Comparison of ENCODE assay signal across 8 cellular contexts in the genomic region with DNA sequence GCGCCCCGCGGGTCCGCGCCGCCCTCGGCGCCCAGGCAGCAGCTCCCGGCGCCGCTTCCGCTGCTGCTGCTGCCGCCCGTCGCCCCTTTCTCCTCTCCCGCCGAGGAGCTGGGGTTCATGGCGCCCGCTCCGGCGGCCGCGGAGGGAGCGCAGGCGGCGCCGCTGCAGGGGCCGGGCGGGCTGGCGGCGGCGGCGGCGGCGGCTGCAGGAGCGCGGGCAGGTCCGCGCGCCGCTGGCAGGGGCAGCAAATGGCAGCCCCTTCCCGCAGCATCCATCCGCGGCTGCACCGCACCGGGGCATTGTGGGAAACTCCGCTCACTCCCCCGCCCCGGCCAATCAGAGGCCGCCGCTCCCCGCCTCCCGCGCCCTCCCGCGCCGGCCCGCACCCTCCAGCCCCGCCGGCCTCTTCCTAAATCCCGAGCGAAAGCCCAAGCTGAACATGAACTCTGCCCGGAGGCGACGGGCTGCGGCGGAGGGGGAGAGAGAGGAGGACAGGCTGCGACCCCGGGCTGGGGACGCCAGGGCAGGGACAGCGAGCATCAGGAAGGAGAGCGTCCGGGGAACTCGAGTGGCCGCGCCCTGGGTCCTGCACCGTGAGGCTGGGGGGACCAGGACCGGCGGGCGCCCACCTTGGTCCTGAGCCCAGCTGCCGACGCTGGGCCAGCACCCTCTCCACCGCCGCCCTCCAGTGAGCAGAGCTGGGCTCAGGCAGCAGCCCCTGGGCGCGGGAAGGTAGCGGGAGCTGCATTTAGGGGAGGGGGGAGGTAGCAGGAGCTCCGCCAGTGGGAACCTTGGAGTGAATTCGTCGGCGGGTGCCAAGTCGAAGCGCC. TPM values are rescaled to one million over a fixed set of nuclear protein-coding genes. Genes with fewer than 3 reads are reported as not detected.
DNase-seq lines count a peak whose midpoint lies in the region; ATAC-seq and TF ChIP-seq lines count a peak whose summit lies in the region.

DGKI (minus strand) TSS at position 387 of the 830 bp plus-strand sequence.

- H3K9me3 ChIP-seq in NT2/D1 (ENCODE audit: insufficient read depth, low read length) (peaks cover 5% of the 10 kb centered on the region; the same call in 1 of the 2 replicates), ectodermal cell (ENCODE audit: control insufficient read depth, low read length) (no peaks in the 10 kb centered on the region), tibial nerve (no peaks in the 10 kb centered on the region)

- H3K27me3 ChIP-seq in NT2/D1 (ENCODE audit: insufficient read depth, insufficient read length): peaks cover 57% of the 10 kb centered on the region
- peaks cover 59% of the 10 kb centered on the region for H3K27me3 ChIP-seq in ectodermal cell (ENCODE audit: control insufficient read depth, insufficient read depth, low read length, poor library complexity, severe bottlenecking)
- H3K27me3 ChIP-seq in mesendoderm (ENCODE audit: insufficient read depth, low read length, poor library complexity): peaks cover 11% of the 10 kb centered on the region
- peaks cover 0 to 41% of the 10 kb centered on the region in 2 donors for H3K27me3 ChIP-seq in tibial nerve

- H3K18ac ChIP-seq in mesendoderm (ENCODE audit: low read length): no peak within 1 kb of the TSS

- no peaks in the 10 kb centered on the region for H3K36me3 ChIP-seq in NT2/D1 (ENCODE audit: insufficient read depth, insufficient read length, low read length)
- no peaks in the 10 kb centered on the region for H3K36me3 ChIP-seq in ectodermal cell (ENCODE audit: control insufficient read depth, insufficient read depth, low read length)
- H3K36me3 ChIP-seq in mesendoderm (ENCODE audit: control insufficient read depth, insufficient read depth, low read length): no peaks in the 10 kb centered on the region
- H3K36me3 ChIP-seq in tibial nerve: peaks cover 0 to 5% (median 0%) of the 10 kb centered on the region in 3 donors

- no peak for TF ChIP-seq POLR2A in tibial nerve (IDR thresholded peaks at IDR 0.05)

- H3K27ac ChIP-seq in ectodermal cell (ENCODE audit: insufficient read depth, low read depth, low read length, poor library complexity, severe bottlenecking) (no peak within 1 kb of the TSS), mesendoderm (ENCODE audit: low read depth, low read length) (no peak within 1 kb of the TSS), tibial nerve (no peak within 1 kb of the TSS)

- no peak within 1 kb of the TSS for H3K23ac ChIP-seq in mesendoderm (ENCODE audit: low read length)

- H3K79me2 ChIP-seq in mesendoderm (ENCODE audit: control insufficient read depth, insufficient read depth, low read length): no peaks in the 10 kb centered on the region

- no peak within 1 kb of the TSS for H2BK120ac ChIP-seq in mesendoderm (ENCODE audit: low read depth, low read length)

- H3K4me2 ChIP-seq in mesendoderm (ENCODE audit: low read length): peak within 1 kb of the TSS; percentile 61

- TF ChIP-seq EP300 in tibial nerve (IDR thresholded peaks at IDR 0.05): no peak

- H3K4ac ChIP-seq in mesendoderm (ENCODE audit: low read depth, low read length): no peak within 1 kb of the TSS

- no peak within 1 kb of the TSS for H2AK5ac ChIP-seq in mesendoderm (ENCODE audit: low read length)

- H3K4me1 ChIP-seq in NT2/D1 (ENCODE audit: insufficient read depth, insufficient read length) (no peaks in the 10 kb centered on the region), ectodermal cell (ENCODE audit: control insufficient read depth, insufficient read depth, low read length) (peaks cover 3% of the 10 kb centered on the region), mesendoderm (ENCODE audit: control insufficient read depth, low read depth, low read length) (no peaks in the 10 kb centered on the region), tibial nerve (peaks cover 0 to 16% (median 11%) of the 10 kb centered on the region in 4 donors)

- no peak within 1 kb of the TSS for H4K8ac ChIP-seq in mesendoderm (ENCODE audit: low read depth, low read length)

- H2BK15ac ChIP-seq in mesendoderm (replicated peaks; ENCODE audit: low read depth): no peak within 1 kb of the TSS

- H3K4me3 ChIP-seq in NT2/D1 (ENCODE audit: insufficient read length, low read depth): peak within 1 kb of the TSS; percentile 39
- peak within 1 kb of the TSS; percentile 31 for H3K4me3 ChIP-seq in ectodermal cell (ENCODE audit: insufficient read depth, low read depth, low read length)
- no peak within 1 kb of the TSS for H3K4me3 ChIP-seq in mesendoderm (ENCODE audit: low read length)
- H3K4me3 ChIP-seq in tibial nerve: peak within 1 kb of the TSS; percentile 5 to 43 (median 27)

- no peak within 1 kb of the TSS for H4K5ac ChIP-seq in mesendoderm (ENCODE audit: low read length)

- DNase-seq in D341Med (ENCODE audit: low spot score): peak; percentile 76
- no peak for DNase-seq in NT2/D1 (ENCODE audit: low read depth, low spot score)
- DNase-seq in mesendoderm: peak; percentile 64
- no peak for DNase-seq in tibial nerve (ENCODE audit: low spot score in 2 of 2)

- H3K9ac ChIP-seq in NT2/D1 (ENCODE audit: insufficient read length, low read depth) (peak within 1 kb of the TSS; percentile 58), mesendoderm (ENCODE audit: low read length) (peak within 1 kb of the TSS; percentile 46)

- no peak for TF ChIP-seq CTCF in tibial nerve (IDR thresholded peaks at IDR 0.05)

- ATAC-seq in GM21423 (IDR thresholded peaks at IDR 0.05; ENCODE audit: unreplicated experiment) (peak; percentile 49), GM19467 (IDR thresholded peaks at IDR 0.05; ENCODE audit: unreplicated experiment) (no peak), HG03039 (IDR thresholded peaks at IDR 0.05; ENCODE audit: unreplicated experiment) (no peak)

- no peak within 1 kb of the TSS for H2BK5ac ChIP-seq in mesendoderm (ENCODE audit: low read length)

- peak within 1 kb of the TSS; percentile 37 for H3K56ac ChIP-seq in mesendoderm (ENCODE audit: low read length)

- H3K79me1 ChIP-seq in mesendoderm (ENCODE audit: low read length): no peaks in the 10 kb centered on the region

- 0% methylated on average over 93 of the region's 93 CpGs for WGBS in ectodermal cell, 2 experiments
- no CpG with 5 or more reads among the region's 93 CpGs for WGBS in mesendoderm (ENCODE audit: extremely low coverage, insufficient coverage, low lambda C conversion rate)
- 0% methylated on average over 39 to 48 of the region's 93 CpGs for WGBS in tibial nerve, 2 donors

RNA-seq across cellular contexts. Expression of gene DGKI, which starts in this region (rescaled TPM):
- 1.7 TPM for polyA plus RNA-seq in ectodermal cell (2013, experiment 1 of 4)
- polyA plus RNA-seq in ectodermal cell (2013, experiment 2 of 4): 1.1 TPM
- 1.0 TPM for polyA plus RNA-seq in ectodermal cell (2013, experiment 3 of 4)
- polyA plus RNA-seq in ectodermal cell (2013, experiment 4 of 4): 0.77 TPM
- polyA plus RNA-seq in mesendoderm (2013, experiment 1 of 2): 0.15 TPM
- 0.22 TPM for polyA plus RNA-seq in mesendoderm (2013, experiment 2 of 2)
- 1 to 10 TPM in 3 of 4 donors, under 1 TPM in 1; 0.21 to 2.7 (median 1.7) TPM for total RNA-seq in tibial nerve

Comparison
In these comparisons a context has a peak if more than half of its experiments do, and no peak if none do; other contexts are left out.
1. DNase-seq: peak in D341Med (single experiment) and mesendoderm (single experiment); none in NT2/D1 (single experiment) and tibial nerve (0 of 2).